In the genomic region with DNA sequence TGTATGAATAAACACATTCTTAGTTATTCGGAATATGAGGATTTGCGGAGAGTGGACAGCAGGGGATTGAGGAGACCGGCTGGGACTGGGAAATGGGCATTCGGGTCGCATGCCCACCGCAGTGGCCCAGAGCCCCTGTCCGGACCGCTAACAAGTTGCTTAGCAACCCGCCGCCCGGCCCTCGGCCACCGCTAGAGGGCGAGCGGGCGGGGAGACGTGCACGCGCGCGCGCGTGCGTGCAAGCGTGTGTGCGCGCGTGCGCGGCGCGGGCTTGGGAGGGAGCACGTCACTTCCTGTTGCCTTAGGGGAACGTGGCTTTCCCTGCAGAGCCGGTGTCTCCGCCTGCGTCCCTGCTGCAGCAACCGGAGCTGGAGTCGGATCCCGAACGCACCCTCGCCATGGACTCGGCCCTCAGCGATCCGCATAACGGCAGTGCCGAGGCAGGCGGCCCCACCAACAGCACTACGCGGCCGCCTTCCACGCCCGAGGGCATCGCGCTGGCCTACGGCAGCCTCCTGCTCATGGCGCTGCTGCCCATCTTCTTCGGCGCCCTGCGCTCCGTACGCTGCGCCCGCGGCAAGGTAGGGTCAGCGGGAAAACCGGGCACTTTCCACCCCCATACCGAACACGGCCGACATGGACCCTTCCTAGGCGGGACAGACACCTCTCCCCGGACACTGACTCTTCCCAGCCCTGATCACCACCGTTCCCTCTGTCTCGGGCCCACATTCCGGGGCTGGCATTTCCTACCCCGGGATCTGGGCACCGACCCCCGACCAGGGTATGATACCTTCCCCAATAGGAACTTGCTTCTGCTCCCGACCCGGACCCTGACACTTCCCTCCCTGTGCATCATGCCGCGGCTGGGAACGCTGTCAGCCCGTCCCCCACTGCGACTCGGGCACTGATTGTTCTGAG, we compare ENCODE assay signal across 8 cellular contexts. TPM values are rescaled to one million over a fixed set of nuclear protein-coding genes. Genes with fewer than 3 reads are reported as not detected.
DNase-seq lines count a peak whose midpoint lies in the region; ATAC-seq, FAIRE-seq and TF ChIP-seq lines count a peak whose summit lies in the region.

A gene with protein sequence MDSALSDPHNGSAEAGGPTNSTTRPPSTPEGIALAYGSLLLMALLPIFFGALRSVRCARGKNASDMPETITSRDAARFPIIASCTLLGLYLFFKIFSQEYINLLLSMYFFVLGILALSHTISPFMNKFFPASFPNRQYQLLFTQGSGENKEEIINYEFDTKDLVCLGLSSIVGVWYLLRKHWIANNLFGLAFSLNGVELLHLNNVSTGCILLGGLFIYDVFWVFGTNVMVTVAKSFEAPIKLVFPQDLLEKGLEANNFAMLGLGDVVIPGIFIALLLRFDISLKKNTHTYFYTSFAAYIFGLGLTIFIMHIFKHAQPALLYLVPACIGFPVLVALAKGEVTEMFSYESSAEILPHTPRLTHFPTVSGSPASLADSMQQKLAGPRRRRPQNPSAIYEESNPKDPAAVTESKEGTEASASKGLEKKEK (plus strand): TSS at position 289 of the 918 bp plus-strand sequence. CDS start 110 bp downstream, at position 399.

- intact Hi-C loops in T-helper 1 cell treated with Interleukin-12 subunit alpha and Interleukin-12 subunit beta and Interleukin-4 antibody, amounts not matched to agents 30 ng/mL and 1 ng/mL, for 36 hours (cut with micrococcal nuclease), result loop anchor here (1.0 to 2.0 kb wide), 6 partner anchors 33 to 209 kb away; partner anchors contain the start of gene ID1
- intact Hi-C loops in left ventricle myocardium superior (cut with micrococcal nuclease), result no loop called here
- intact Hi-C loops in psoas muscle (cut with DNase I), result no loop called here

- DNase-seq in GM12891 (ENCODE audit: insufficient read length, low spot score) (peak; percentile 92), NCI-H1417 treated with DMSO at 0.1 percent for 48 hours (lab: John Stamatoyannopoulos, UW) (peak; percentile 50), amniotic stem cell (lab: John Stamatoyannopoulos, UW) (peak; percentile 83), left ventricle myocardium superior (peak; percentile 95), psoas muscle (peak; percentile 92 to 96), urothelium cell line (ENCODE audit: low spot score) (peak; percentile 98)

- TF ChIP-seq POLR2A in GM12891 (IDR thresholded peaks at IDR 0.05; ENCODE audit: low read depth, low read length), result peak; percentile 86

- peak within 1 kb of the TSS; percentile 99 for H3K4me3 ChIP-seq in psoas muscle

- ATAC-seq in HG02763 (IDR thresholded peaks at IDR 0.05; ENCODE audit: unreplicated experiment) (peak; percentile 92), left ventricle myocardium superior (peak; percentile 98), psoas muscle (peak; percentile 96 to 99 (median 96))

- 0% methylated on average over 81 to 86 of the region's 86 CpGs for WGBS in psoas muscle, 3 donors

- peak within 1 kb of the TSS; percentile 95 for H3K27ac ChIP-seq in psoas muscle

- peak; percentile 96 for TF ChIP-seq CTCF in psoas muscle (IDR thresholded peaks at IDR 0.05)

- H3K27me3 ChIP-seq in psoas muscle (ENCODE audit: insufficient read depth in 3 of 3, low read length in 2 of 3), result no peaks in the 10 kb centered on the region

- peaks cover 2 to 15% of the 10 kb centered on the region in 2 donors for H3K36me3 ChIP-seq in psoas muscle (ENCODE audit: insufficient read depth in 1 of 2, low read depth in 1 of 2)

- no peaks in the 10 kb centered on the region for H3K9me3 ChIP-seq in psoas muscle

- peaks cover 33% of the 10 kb centered on the region for H3K4me1 ChIP-seq in psoas muscle

- FAIRE-seq in GM12891 (lab: Jason Lieb, UNC), result peak; percentile 99
- peak; percentile 98 for FAIRE-seq in urothelium cell line (lab: Jason Lieb, UNC)

TF ChIP-seq in GM12891, 5 proteins besides CTCF, POLR2A, EP300 and RAD21:
- TF ChIP-seq TAF1 (IDR thresholded peaks at IDR 0.05; ENCODE audit: low read depth, low read length) (peak; percentile 46; the same call in 1 of the 2 replicates), POLR2AphosphoS5 (IDR thresholded peaks at IDR 0.05; ENCODE audit: low read depth, low read length) (peak; percentile 87), POU2F2 (IDR thresholded peaks at IDR 0.05; ENCODE audit: low read depth, low read length) (no peak), SPI1 (IDR thresholded peaks at IDR 0.05; ENCODE audit: low read depth, low read length) (peak; percentile 48), PAX5 (IDR thresholded peaks at IDR 0.05; ENCODE audit: insufficient read depth, low read length, severe bottlenecking) (no peak)

RNA-seq across cellular contexts. Expression of the gene that starts here (rescaled TPM):
- polyA plus RNA-seq in GM12891 (2012; ENCODE audit: low read depth, missing spikeins), result 53.6 TPM
- total RNA-seq in T-helper 1 cell treated with Interleukin-12 subunit alpha and Interleukin-12 subunit beta and Interleukin-4 antibody, amounts not matched to agents 30 ng/mL and 1 ng/mL, for 36 hours, result 203 and 223 TPM in 2 replicates
- 39.2 TPM for total RNA-seq in left ventricle myocardium superior
- 10 to 100 TPM; 32.4 to 62.5 (median 49.2) TPM for total RNA-seq in psoas muscle
- 100 to 1,000 TPM in 1 of 3 donors, 10 to 100 TPM in 2; 44.0 to 112 (median 48.4) TPM for polyA plus RNA-seq in psoas muscle

Comparison
In these comparisons a context has a peak if more than half of its experiments do, and no peak if none do; other contexts are left out.
1. Peak in every context shown above with its lines: DNase-seq, ATAC-seq, H3K4me3 ChIP-seq and H3K27ac ChIP-seq.